ENCODE assay signal across 1 cellular context in genomic region chr17:64428406-64428805, GRCh38.
TF ChIP-seq lines count a peak whose summit lies in the region.

No MANE protein-coding gene starts in this region.

TF ChIP-seq in GM23338, 12 proteins besides CTCF, POLR2A, EP300 and RAD21 (continued from another document):
- TF ChIP-seq EZH2 (IDR thresholded peaks at IDR 0.05; ENCODE audit: low read depth, unreplicated experiment) (no peak), ZNF114 (CRISPR knock-in tag; IDR thresholded peaks at IDR 0.05) (no peak), ZNF462 (CRISPR knock-in tag; IDR thresholded peaks at IDR 0.05) (no peak), CREB1 (CRISPR knock-in tag; IDR thresholded peaks at IDR 0.05; ENCODE audit: low read depth) (no peak)
